In the genomic region with DNA sequence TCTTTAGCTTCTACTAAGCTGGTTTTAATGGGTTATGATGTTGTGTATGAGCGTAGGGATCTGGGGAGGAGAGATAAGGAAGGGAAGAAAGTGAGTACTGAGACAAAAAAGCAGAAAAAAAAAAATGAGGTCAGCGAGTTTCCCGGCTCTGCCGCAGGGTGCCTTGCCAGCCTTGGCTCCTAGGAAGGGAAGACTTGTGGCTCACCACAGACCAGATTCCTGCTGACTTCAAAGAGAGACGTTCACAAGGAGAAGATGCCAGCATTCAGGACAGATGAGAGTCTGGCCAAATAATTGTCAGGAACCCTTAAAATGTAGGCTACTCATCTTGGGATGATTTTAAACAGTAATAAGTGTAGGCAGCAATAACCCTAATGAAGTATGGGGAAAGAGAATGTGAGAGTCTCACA, we compare ENCODE assay signal across 10 cellular contexts. TPM values are rescaled to one million over a fixed set of nuclear protein-coding genes. Genes with fewer than 3 reads are reported as not detected.
DNase-seq lines count a peak whose midpoint lies in the region; ATAC-seq, FAIRE-seq and TF ChIP-seq lines count a peak whose summit lies in the region.
"Had no signal": no experiment of that assay in that cellular context is flagged by ENCODE, and none has a peak within 500 bp of the region (broad histone marks: within the 10 kb centered on the region; RNA-seq: fewer than 3 reads in every experiment).

No MANE protein-coding gene starts in this region.

- no peak for FAIRE-seq in GM19239 (lab: Jason Lieb, UNC)

- 0 out of 2 replicates have a peak overlapping the region, but pooled peaks have one; percentile 20 for H3K4me2 ChIP-seq in SK-N-SH

- TF ChIP-seq CTCF in BJ (IDR thresholded peaks at IDR 0.05; ENCODE audit: insufficient read depth, low read depth, low read length): no peak
- no peak for TF ChIP-seq CTCF in SK-N-SH (IDR thresholded peaks at IDR 0.05)
- no peak for TF ChIP-seq CTCF in fibroblast of mammary gland (conservative IDR thresholded peaks at IDR 0.05; ENCODE audit: control insufficient read depth, insufficient read depth, low read depth, low read length)
- no peak for TF ChIP-seq CTCF in osteocyte (IDR thresholded peaks at IDR 0.05)

- H3K9ac ChIP-seq in SK-N-SH: no peak overlapping the region

- POLR2A ChIA-PET in BJ (lab: Charles Lee): no interaction called here
- POLR2A ChIA-PET in SK-N-SH (lab: Yijun Ruan, JAX): no interaction called here

- no peak overlapping the region for H2AFZ ChIP-seq in SK-N-SH (ENCODE audit: low read depth)

- H3K27ac ChIP-seq in SK-N-SH (ENCODE audit: low read depth in 2 of 2, low read length in 1 of 2): no peak overlapping the region; a peak in 1 of 4 replicates

- H3K27me3 ChIP-seq in BJ (ENCODE audit: control insufficient read depth, insufficient read depth, low read length) (no peaks in the 10 kb centered on the region), SK-N-SH (ENCODE audit: insufficient read depth) (no peaks in the 10 kb centered on the region)

- H3K4me1 ChIP-seq in SK-N-SH (ENCODE audit: control insufficient read depth in 1 of 2, insufficient read depth in 2 of 2, low read depth in 1 of 2, low read length in 1 of 2): peaks cover 6 to 34% of the 10 kb centered on the region in 2 experiments; a peak in 3 of 4 replicates

- H3K4me3 ChIP-seq in BJ (ENCODE audit: low read depth, low read length): no peak overlapping the region
- H3K4me3 ChIP-seq in SK-N-SH (ENCODE audit: low read depth in 2 of 2, low read length in 1 of 2): no peak overlapping the region
- no peak overlapping the region for H3K4me3 ChIP-seq in fibroblast of mammary gland (ENCODE audit: control insufficient read depth, low read depth, low read length)
- H3K4me3 ChIP-seq: skin epidermis had no signal

- WGBS in SK-N-SH (ENCODE audit: low lambda C conversion rate): 26% methylated on average over 5 of the region's 5 CpGs

- H3K4me1 Mint-ChIP-seq in osteocyte (ENCODE audit: unreplicated experiment): peaks cover 21% of the 10 kb centered on the region
- H3K4me1 Mint-ChIP-seq in immature natural killer cell: peaks cover 15 to 20% of the 10 kb centered on the region in 2 donors

- no peaks in the 10 kb centered on the region for H3K9me3 Mint-ChIP-seq in osteocyte (ENCODE audit: unreplicated experiment)
- no peaks in the 10 kb centered on the region for H3K9me3 Mint-ChIP-seq in immature natural killer cell
- H3K9me3 Mint-ChIP-seq: effector memory CD8-positive, alpha-beta T cell had no signal

- peaks cover 9% of the 10 kb centered on the region; the same call in 1 of the 2 replicates for H3K79me2 ChIP-seq in SK-N-SH (ENCODE audit: insufficient read depth)

- peak in 1 of 2 experiments; percentile 82; a peak in 1 of 4 replicates for TF ChIP-seq EP300 in SK-N-SH (IDR thresholded peaks at IDR 0.05; ENCODE audit: borderline replicate concordance in 1 of 2, low read depth in 1 of 2, low read length in 1 of 2)

- DNase-seq in BJ (ENCODE audit: low read depth) (peak; percentile 47), SK-N-SH (no peak), fibroblast of mammary gland (ENCODE audit: low read depth) (peak; percentile 93), osteocyte (ENCODE audit: extremely low spot score, unreplicated experiment) (no peak), NCI-H128 (lab: John Stamatoyannopoulos, UW; ENCODE audit: unreplicated experiment) (no peak), GM19239 (ENCODE audit: insufficient read length, low spot score) (no peak), immature natural killer cell (no peak)
- DNase-seq: effector memory CD8-positive, alpha-beta T cell had no signal

- no peaks in the 10 kb centered on the region for H3K9me3 ChIP-seq in SK-N-SH

- TF ChIP-seq RAD21 in SK-N-SH (IDR thresholded peaks at IDR 0.05; ENCODE audit: low read length): no peak

- H3F3A ChIP-seq in SK-N-SH (replicated peaks; ENCODE audit: insufficient read depth): no peaks in the 10 kb centered on the region

- H3K36me3 ChIP-seq in BJ (ENCODE audit: control insufficient read depth, insufficient read depth, low read length) (0 out of 2 replicates have a peak, but pooled peaks cover 1% of the 10 kb centered on the region), SK-N-SH (replicated peaks in 1 of 2; ENCODE audit: control insufficient read depth in 1 of 2, insufficient read depth in 2 of 2, low read length in 1 of 2) (peaks cover 5% of the 10 kb centered on the region in 2 experiments)

- H3K27ac Mint-ChIP-seq in osteocyte (ENCODE audit: unreplicated experiment) (peak overlapping the region; percentile 36), immature natural killer cell (no peak overlapping the region)

- no peaks in the 10 kb centered on the region for H3K27me3 Mint-ChIP-seq in osteocyte (ENCODE audit: unreplicated experiment)
- peaks cover 0 to 6% (median 0%) of the 10 kb centered on the region in 3 donors for H3K27me3 Mint-ChIP-seq in immature natural killer cell (ENCODE audit: low read depth in 3 of 3)
- H3K27me3 Mint-ChIP-seq: effector memory CD8-positive, alpha-beta T cell had no signal

- no peaks in the 10 kb centered on the region for H3K36me3 Mint-ChIP-seq in osteocyte (ENCODE audit: unreplicated experiment)
- H3K36me3 Mint-ChIP-seq in immature natural killer cell: peaks cover 0 to 4% (median 3%) of the 10 kb centered on the region in 3 donors

- no peaks in the 10 kb centered on the region for H3K9me2 ChIP-seq in SK-N-SH

- H4K20me1 ChIP-seq in SK-N-SH (ENCODE audit: insufficient read depth): no peaks in the 10 kb centered on the region

- CTCF ChIA-PET in BJ (lab: Yijun Ruan, JAX) (interaction anchor here (1.3 to 1.7 kb wide), 2 partner anchors 8 to 235 kb away, joined by 4 to 6 read pairs; no protein-coding TSS in a partner anchor), SK-N-SH (lab: Yijun Ruan, JAX) (interaction anchor here (1.6 to 8.7 kb wide), 3 partner anchors 8 to 45 kb away, joined by 6 to 90 read pairs (median 8); partner anchors contain the start of gene FAS)

- H3K4me3 Mint-ChIP-seq in osteocyte (ENCODE audit: unreplicated experiment) (no peak overlapping the region), immature natural killer cell (no peak overlapping the region)
- H3K4me3 Mint-ChIP-seq: effector memory CD8-positive, alpha-beta T cell had no signal

- ATAC-seq in GM21717 (IDR thresholded peaks at IDR 0.05; ENCODE audit: unreplicated experiment): no peak
- ATAC-seq: effector memory CD8-positive, alpha-beta T cell had no signal

TF ChIP-seq in SK-N-SH, 30 proteins besides CTCF, POLR2A, EP300 and RAD21 (continues in another document):
- TF ChIP-seq SIN3A (IDR thresholded peaks at IDR 0.05; ENCODE audit: borderline replicate concordance, low read depth, low read length) (no peak; the same call in 1 of the 2 replicates), ELF1 (IDR thresholded peaks at IDR 0.05) (no peak), GABPA (IDR thresholded peaks at IDR 0.05; ENCODE audit: low read depth) (no peak), TAF1 (IDR thresholded peaks at IDR 0.05; ENCODE audit: borderline replicate concordance, low read depth, low read length) (no peak), CHD2 (IDR thresholded peaks at IDR 0.05; ENCODE audit: low read length, partially characterized antibody) (no peak), MAX (IDR thresholded peaks at IDR 0.05; ENCODE audit: low read depth) (peak; percentile 63), EZH2phosphoT487 (IDR thresholded peaks at IDR 0.05; ENCODE audit: borderline replicate concordance, low read depth) (no peak), IRF3 (IDR thresholded peaks at IDR 0.05; ENCODE audit: low read depth, low read length) (no peak), MEF2A (IDR thresholded peaks at IDR 0.05; ENCODE audit: borderline replicate concordance, low read depth) (no peak; the same call in 1 of the 2 replicates), NRF1 (IDR thresholded peaks at IDR 0.05; ENCODE audit: low read depth, low read length) (no peak), TCF12 (IDR thresholded peaks at IDR 0.05) (peak; percentile 93)

RNA-seq across cellular contexts. Expression of gene FAS, which starts 11.4 kb away (rescaled TPM):
- 52.3 and 83.2 TPM in 2 replicates for polyA plus RNA-seq in BJ (2011; rRNA removed)
- polyA minus RNA-seq in BJ (2011; rRNA and poly(A)+ RNA removed): 20.6 and 25.7 TPM in 2 replicates
- polyA plus RNA-seq in SK-N-SH (2012; rRNA removed): 31.5 and 44.2 TPM in 2 replicates
- 37.8 and 39.8 TPM in 2 replicates for polyA plus RNA-seq in SK-N-SH (2012; cell fraction: cytosol; rRNA removed)
- 24.3 and 50.5 TPM in 2 replicates for polyA plus RNA-seq in SK-N-SH (2012; cell fraction: nucleus; rRNA removed)
- total RNA-seq in osteocyte: 6.9 and 8.8 TPM in 2 replicates
- polyA plus RNA-seq in immature natural killer cell: 10 to 100 TPM in 2 of 3 donors, 1 to 10 TPM in 1; 9.7 to 14.3 (median 11.1) TPM

RNA-seq across cellular contexts. Expression of gene ACTA2, which starts 26.6 kb away (rescaled TPM):
- polyA plus RNA-seq in BJ (2011; rRNA removed) (1,067 and 1,821 TPM in 2 replicates), SK-N-SH (2012; rRNA removed) (119 and 130 TPM in 2 replicates), immature natural killer cell (10 to 100 TPM in 2 of 3 donors, 1 to 10 TPM in 1; 6.9 to 36.2 (median 12.6) TPM)
- 1,091 and 1,267 TPM in 2 replicates for polyA minus RNA-seq in BJ (2011; rRNA and poly(A)+ RNA removed)
- 128 and 149 TPM in 2 replicates for polyA plus RNA-seq in SK-N-SH (2012; cell fraction: cytosol; rRNA removed)
- 146 and 161 TPM in 2 replicates for polyA plus RNA-seq in SK-N-SH (2012; cell fraction: nucleus; rRNA removed)
- total RNA-seq in osteocyte: 315 and 329 TPM in 2 replicates

Comparison
In these comparisons a context has a peak if more than half of its experiments do, and no peak if none do; other contexts are left out.
1. DNase-seq: peak in BJ (single experiment) and fibroblast of mammary gland (single experiment); none in SK-N-SH (single experiment), osteocyte (single experiment), NCI-H128 (single experiment), GM19239 (single experiment) and immature natural killer cell (0 of 3).